In genomic region chr11:66469441-66469840, GRCh38 we compare ENCODE assay signal across 25 cellular contexts. TPM values are rescaled to one million over a fixed set of nuclear protein-coding genes. Genes with fewer than 3 reads are reported as not detected.
"Had no signal": no experiment of that assay in that cellular context is flagged by ENCODE, and none has a peak within 500 bp of the region (broad histone marks: within the 10 kb centered on the region; RNA-seq: fewer than 3 reads in every experiment).

No MANE protein-coding gene starts in this region.

- H3K9me2 ChIP-seq: SK-N-SH had no signal

- H3K27me3 Mint-ChIP-seq: activated CD4-positive, alpha-beta memory T cell treated with anti-CD3 and anti-CD28 coated beads, Interleukin-2, amount 10 ng/mL, durations not matched to agents 7 days and 5 days; activated CD4-positive, alpha-beta T cell treated with anti-CD3 and anti-CD28 coated beads for 36 hours; activated naive CD8-positive, alpha-beta T cell treated with anti-CD3 and anti-CD28 coated beads for 36 hours; activated T-helper 17 cell treated with anti-CD3 and anti-CD28 coated beads, Interleukin-2, amount 50 U/mL, for 72 hours had no signal

- ATAC-seq: activated CD4-positive, alpha-beta T cell treated with anti-CD3 and anti-CD28 coated beads for 36 hours; activated T-helper 17 cell treated with anti-CD3 and anti-CD28 coated beads, Interleukin-2, amount 50 U/mL, for 72 hours; Panc1 had no signal

- H3K4me2 ChIP-seq: SK-N-SH had no signal

- H3K4me1 Mint-ChIP-seq: activated T-helper 17 cell treated with anti-CD3 and anti-CD28 coated beads, Interleukin-2, amount 50 U/mL, for 72 hours had no signal

- H3K27ac ChIP-seq: RWPE1, SJCRH30, WERI-Rb-1 had no signal

- H3K4me3 ChIP-seq: SJCRH30 had no signal

- H3K36me3 ChIP-seq: SJCRH30 had no signal

- H3K9me3 Mint-ChIP-seq: activated CD4-positive, alpha-beta memory T cell treated with anti-CD3 and anti-CD28 coated beads, Interleukin-2, amount 10 ng/mL, durations not matched to agents 7 days and 5 days; activated naive CD4-positive, alpha-beta T cell treated with anti-CD3 and anti-CD28 coated beads for 36 hours; activated naive CD8-positive, alpha-beta T cell treated with anti-CD3 and anti-CD28 coated beads for 36 hours; activated T-helper 17 cell treated with anti-CD3 and anti-CD28 coated beads, Interleukin-2, amount 50 U/mL, for 72 hours had no signal

- H3K27ac Mint-ChIP-seq: activated CD4-positive, alpha-beta memory T cell treated with anti-CD3 and anti-CD28 coated beads, Interleukin-2, amount 10 ng/mL, durations not matched to agents 7 days and 5 days; activated naive CD4-positive, alpha-beta T cell treated with anti-CD3 and anti-CD28 coated beads for 36 hours; activated naive CD8-positive, alpha-beta T cell treated with anti-CD3 and anti-CD28 coated beads for 36 hours; activated T-helper 17 cell treated with anti-CD3 and anti-CD28 coated beads, Interleukin-2, amount 50 U/mL, for 72 hours had no signal

- H3K27me3 ChIP-seq: SJCRH30 had no signal

- DNase-seq: activated CD4-positive, alpha-beta memory T cell treated with anti-CD3 and anti-CD28 coated beads, Interleukin-2, amount 10 ng/mL, durations not matched to agents 7 days and 5 days; activated CD4-positive, alpha-beta T cell treated with anti-CD3 and anti-CD28 coated beads for 36 hours; activated CD4-positive, alpha-beta T cell treated with anti-CD3 and anti-CD28 coated beads, Interleukin-2, amount 50 U/mL, for 1 hour; activated gamma-delta T cell; activated naive CD4-positive, alpha-beta T cell treated with anti-CD3 and anti-CD28 coated beads for 36 hours; activated naive CD8-positive, alpha-beta T cell treated with anti-CD3 and anti-CD28 coated beads for 36 hours; activated T-cell treated with anti-CD3 and anti-CD28 coated beads for 4 hours; activated T-cell treated with anti-CD3 and anti-CD28 coated beads, Interleukin-2, amount 50 U/mL, for 48 hours; MM.1S; NCI-H1105; NCI-H1436; NCI-H1694 treated with DMSO at 0.1 percent for 48 hours; NCI-H2029 treated with DMSO at 0.1 percent for 48 hours; NCI-H510A treated with DMSO at 0.1 percent for 48 hours; NK-92 treated with Interleukin-12 subunit alpha and Interleukin-12 subunit beta, amount 100 ng/mL, for 24 hours; Right ventricle myocardium superior; SJCRH30; SK-N-SH; T-helper 1 cell; WERI-Rb-1 had no signal

- H3K4me3 Mint-ChIP-seq: activated CD4-positive, alpha-beta memory T cell treated with anti-CD3 and anti-CD28 coated beads, Interleukin-2, amount 10 ng/mL, durations not matched to agents 7 days and 5 days; activated CD4-positive, alpha-beta T cell treated with anti-CD3 and anti-CD28 coated beads for 36 hours; activated naive CD4-positive, alpha-beta T cell treated with anti-CD3 and anti-CD28 coated beads for 36 hours; activated naive CD8-positive, alpha-beta T cell treated with anti-CD3 and anti-CD28 coated beads for 36 hours had no signal

- H3K9me3 ChIP-seq: SJCRH30, SK-N-SH had no signal

- H3K9ac ChIP-seq: SK-N-SH had no signal

RNA-seq across cellular contexts. Expression of gene NPAS4, which starts 48.6 kb away (rescaled TPM):
- total RNA-seq: activated CD8-positive, alpha-beta memory T cell treated with anti-CD3 and anti-CD28 coated beads for 36 hours; activated naive CD4-positive, alpha-beta T cell treated with anti-CD3 and anti-CD28 coated beads for 36 hours; cardiac septum; Right ventricle myocardium superior; SJCRH30 had no signal
